In the genomic region with DNA sequence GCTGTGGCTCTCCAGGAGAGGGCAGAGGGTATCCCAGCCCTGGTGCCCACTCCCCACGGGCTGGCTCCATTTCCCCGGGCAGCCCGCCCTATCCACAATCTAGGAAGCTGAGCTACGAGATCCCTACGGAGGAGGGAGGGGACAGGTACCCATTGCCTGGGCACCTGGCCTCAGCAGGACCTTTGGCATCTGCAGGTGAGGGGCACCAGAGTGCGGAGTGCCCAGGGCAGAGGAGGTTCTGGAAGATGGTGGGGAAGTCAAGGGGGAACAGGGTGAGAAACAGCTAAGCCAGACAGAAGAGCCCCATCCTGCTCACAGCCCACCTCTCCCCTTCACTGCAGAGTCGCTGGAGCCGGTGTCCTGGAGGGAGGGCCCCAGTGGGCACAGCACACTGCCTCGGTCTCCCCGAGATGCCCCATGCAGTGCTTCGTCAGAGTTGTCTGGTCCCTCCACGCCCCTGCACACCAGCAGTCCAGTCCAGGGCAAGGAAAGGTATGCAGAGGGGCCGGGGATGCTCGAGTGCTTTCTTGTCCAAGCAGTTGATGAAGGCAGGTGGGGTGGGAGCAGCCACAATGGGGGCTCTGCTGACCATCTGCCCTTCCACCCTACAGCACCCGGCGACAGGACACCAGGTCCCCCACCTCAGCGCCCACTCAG, we compare ENCODE assay signal across 2 cellular contexts.
TF ChIP-seq lines count a peak whose summit lies in the region.

No MANE protein-coding gene starts in this region.

TF ChIP-seq in H1, 55 proteins besides CTCF, POLR2A, EP300 and RAD21:
- TF ChIP-seq SIRT6 (IDR thresholded peaks at IDR 0.05; ENCODE audit: low read length) (no peak), EZH2 (IDR thresholded peaks at IDR 0.05; ENCODE audit: low read depth, low read length, severe bottlenecking) (no peak), SIX5 (IDR thresholded peaks at IDR 0.05; ENCODE audit: low read depth, low read length) (no peak), RXRA (IDR thresholded peaks at IDR 0.05; ENCODE audit: insufficient read depth, low read depth, low read length) (no peak), SIN3A (conservative IDR thresholded peaks at IDR 0.05 in 1 of 2, IDR thresholded peaks at IDR 0.05 in 1 of 2; ENCODE audit: low read depth in 1 of 2, low read length in 2 of 2) (no peak)
TF ChIP-seq in H1: peak in this region for 0.

TF ChIP-seq in GM23338, 12 proteins besides CTCF, POLR2A, EP300 and RAD21:
- no peak for TF ChIP-seq ZNF114 (CRISPR knock-in tag; IDR thresholded peaks at IDR 0.05)
- TF ChIP-seq, protein P1, sequence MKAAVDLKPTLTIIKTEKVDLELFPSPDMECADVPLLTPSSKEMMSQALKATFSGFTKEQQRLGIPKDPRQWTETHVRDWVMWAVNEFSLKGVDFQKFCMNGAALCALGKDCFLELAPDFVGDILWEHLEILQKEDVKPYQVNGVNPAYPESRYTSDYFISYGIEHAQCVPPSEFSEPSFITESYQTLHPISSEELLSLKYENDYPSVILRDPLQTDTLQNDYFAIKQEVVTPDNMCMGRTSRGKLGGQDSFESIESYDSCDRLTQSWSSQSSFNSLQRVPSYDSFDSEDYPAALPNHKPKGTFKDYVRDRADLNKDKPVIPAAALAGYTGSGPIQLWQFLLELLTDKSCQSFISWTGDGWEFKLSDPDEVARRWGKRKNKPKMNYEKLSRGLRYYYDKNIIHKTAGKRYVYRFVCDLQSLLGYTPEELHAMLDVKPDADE (IDR thresholded peaks at IDR 0.05), result no peak
- TF ChIP-seq, protein P2, sequence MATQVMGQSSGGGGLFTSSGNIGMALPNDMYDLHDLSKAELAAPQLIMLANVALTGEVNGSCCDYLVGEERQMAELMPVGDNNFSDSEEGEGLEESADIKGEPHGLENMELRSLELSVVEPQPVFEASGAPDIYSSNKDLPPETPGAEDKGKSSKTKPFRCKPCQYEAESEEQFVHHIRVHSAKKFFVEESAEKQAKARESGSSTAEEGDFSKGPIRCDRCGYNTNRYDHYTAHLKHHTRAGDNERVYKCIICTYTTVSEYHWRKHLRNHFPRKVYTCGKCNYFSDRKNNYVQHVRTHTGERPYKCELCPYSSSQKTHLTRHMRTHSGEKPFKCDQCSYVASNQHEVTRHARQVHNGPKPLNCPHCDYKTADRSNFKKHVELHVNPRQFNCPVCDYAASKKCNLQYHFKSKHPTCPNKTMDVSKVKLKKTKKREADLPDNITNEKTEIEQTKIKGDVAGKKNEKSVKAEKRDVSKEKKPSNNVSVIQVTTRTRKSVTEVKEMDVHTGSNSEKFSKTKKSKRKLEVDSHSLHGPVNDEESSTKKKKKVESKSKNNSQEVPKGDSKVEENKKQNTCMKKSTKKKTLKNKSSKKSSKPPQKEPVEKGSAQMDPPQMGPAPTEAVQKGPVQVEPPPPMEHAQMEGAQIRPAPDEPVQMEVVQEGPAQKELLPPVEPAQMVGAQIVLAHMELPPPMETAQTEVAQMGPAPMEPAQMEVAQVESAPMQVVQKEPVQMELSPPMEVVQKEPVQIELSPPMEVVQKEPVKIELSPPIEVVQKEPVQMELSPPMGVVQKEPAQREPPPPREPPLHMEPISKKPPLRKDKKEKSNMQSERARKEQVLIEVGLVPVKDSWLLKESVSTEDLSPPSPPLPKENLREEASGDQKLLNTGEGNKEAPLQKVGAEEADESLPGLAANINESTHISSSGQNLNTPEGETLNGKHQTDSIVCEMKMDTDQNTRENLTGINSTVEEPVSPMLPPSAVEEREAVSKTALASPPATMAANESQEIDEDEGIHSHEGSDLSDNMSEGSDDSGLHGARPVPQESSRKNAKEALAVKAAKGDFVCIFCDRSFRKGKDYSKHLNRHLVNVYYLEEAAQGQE (IDR thresholded peaks at IDR 0.05; ENCODE audit: unreplicated experiment), result no peak
- no peak for TF ChIP-seq JUNB (IDR thresholded peaks at IDR 0.05; ENCODE audit: unreplicated experiment)
- no peak for TF ChIP-seq NANOG (IDR thresholded peaks at IDR 0.05; ENCODE audit: borderline replicate concordance)
- TF ChIP-seq POLR2AphosphoS5 (IDR thresholded peaks at IDR 0.05; ENCODE audit: low read depth), result no peak
